In genomic region chr6:157627195-157627966, GRCh38 we compare ENCODE assay signal across 18 cellular contexts.
A peak's percentile ranks its signal among the peaks of the same experiment; 100 is the strongest.
DNase-seq lines count a peak whose midpoint lies in the region; ATAC-seq, FAIRE-seq and TF ChIP-seq lines count a peak whose summit lies in the region.
"Had no signal": no experiment of that assay in that cellular context is flagged by ENCODE, and none has a peak within 500 bp of the region (broad histone marks: within the 10 kb centered on the region; RNA-seq: fewer than 3 reads in every experiment).

No MANE protein-coding gene starts in this region.

- no peaks in the 10 kb centered on the region for H3K36me3 ChIP-seq in bronchial epithelial cell (ENCODE audit: control insufficient read depth, insufficient read depth, low read length)

- no peaks in the 10 kb centered on the region for H3K36me3 Mint-ChIP-seq in progenitor cell of endocrine pancreas (ENCODE audit: insufficient read depth)

- ATAC-seq in Right ventricle myocardium superior (ENCODE audit: poor library complexity): no peak
- ATAC-seq: GM23338 had no signal

- H3K4me3 Mint-ChIP-seq in progenitor cell of endocrine pancreas (ENCODE audit: low read depth): no peak overlapping the region
- H3K4me3 Mint-ChIP-seq: CD4-positive, alpha-beta memory T cell; GM23338 had no signal

- H3K27me3 Mint-ChIP-seq in progenitor cell of endocrine pancreas: peaks cover 12% of the 10 kb centered on the region
- H3K27me3 Mint-ChIP-seq: CD4-positive, alpha-beta memory T cell had no signal

- TF ChIP-seq CTCF in bronchial epithelial cell (IDR thresholded peaks at IDR 0.05; ENCODE audit: insufficient read depth, low read length, severe bottlenecking) (no peak), progenitor cell of endocrine pancreas (IDR thresholded peaks at IDR 0.05; ENCODE audit: unreplicated experiment) (no peak)

- peak; percentile 92 for FAIRE-seq in bronchial epithelial cell (lab: Jason Lieb, UNC)
- FAIRE-seq: GM12891, GM18507, H54 had no signal

- H3K27ac Mint-ChIP-seq in progenitor cell of endocrine pancreas: no peak overlapping the region
- H3K27ac Mint-ChIP-seq: CD4-positive, alpha-beta memory T cell; GM23338 had no signal

- peak; percentile 26 for DNase-seq in cardiac septum (ENCODE audit: low spot score)
- DNase-seq in Right ventricle myocardium superior: no peak
- DNase-seq in bronchial epithelial cell (ENCODE audit: low read depth): no peak
- peak; percentile 56 for DNase-seq in posterior vena cava (ENCODE audit: low spot score)
- DNase-seq in HuH-7.5 (ENCODE audit: low spot score): no peak
- no peak for DNase-seq in progenitor cell of endocrine pancreas (ENCODE audit: low spot score, unreplicated experiment)
- DNase-seq: C1 segment of cervical spinal cord; Calu3; CD4-positive, alpha-beta memory T cell; COR-L47; DMS53; DMS79 treated with DMSO at 0.1 percent for 48 hours; GF-D8; HCEC 1CT had no signal

- intact Hi-C loops in cardiac septum (cut with DNase I): no loop called here
- intact Hi-C loops in Right ventricle myocardium superior (cut with DNase I): no loop called here
- intact Hi-C loops in posterior vena cava (cut with DNase I): loop anchor here in 1 of 2 donors (5.0 kb wide), 1 partner anchor 130 kb away; no protein-coding TSS in a partner anchor

- H3K27me3 ChIP-seq in bronchial epithelial cell (ENCODE audit: control insufficient read depth, insufficient read depth, low read length): no peaks in the 10 kb centered on the region

- H3K4me1 Mint-ChIP-seq in progenitor cell of endocrine pancreas (ENCODE audit: low read depth): peaks cover 3% of the 10 kb centered on the region

- H3K4me3 ChIP-seq in bronchial epithelial cell (ENCODE audit: low read depth, low read length): no peak overlapping the region
- H3K4me3 ChIP-seq: GM23338 had no signal

- H3K9me3 Mint-ChIP-seq in progenitor cell of endocrine pancreas (ENCODE audit: low read depth): no peaks in the 10 kb centered on the region

Comparison
In these comparisons a context has a peak if more than half of its experiments do, and no peak if none do; other contexts are left out.
1. DNase-seq: peak in cardiac septum (single experiment) and posterior vena cava (single experiment); none in Right ventricle myocardium superior (single experiment), bronchial epithelial cell (single experiment), HuH-7.5 (single experiment) and progenitor cell of endocrine pancreas (single experiment).